1 cellular context compared by ENCODE assay signal in the genomic region with DNA sequence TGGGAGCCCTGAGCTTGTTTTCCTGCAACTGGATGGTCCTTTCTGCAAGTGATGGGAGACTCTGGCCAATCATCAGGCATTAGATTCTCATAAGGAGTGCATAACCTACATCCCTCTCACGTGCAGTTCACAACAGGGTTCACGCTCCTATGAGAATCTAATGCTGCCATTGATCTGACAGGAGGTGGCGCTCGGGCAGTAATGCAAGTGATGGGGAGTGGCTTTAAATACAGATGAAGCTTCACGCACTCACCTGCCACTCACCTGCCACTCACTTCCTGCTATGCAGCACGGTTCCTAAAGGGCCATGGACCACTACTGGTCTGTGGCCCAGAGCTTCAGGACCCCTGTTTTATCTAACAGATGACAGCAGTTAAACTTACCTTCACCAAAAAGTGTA.
TF ChIP-seq lines count a peak whose summit lies in the region.

No MANE protein-coding gene starts in this region.

TF ChIP-seq in H1, 55 proteins besides CTCF, POLR2A, EP300 and RAD21:
- TF ChIP-seq, protein P1, sequence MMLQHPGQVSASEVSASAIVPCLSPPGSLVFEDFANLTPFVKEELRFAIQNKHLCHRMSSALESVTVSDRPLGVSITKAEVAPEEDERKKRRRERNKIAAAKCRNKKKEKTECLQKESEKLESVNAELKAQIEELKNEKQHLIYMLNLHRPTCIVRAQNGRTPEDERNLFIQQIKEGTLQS (IDR thresholded peaks at IDR 0.05; ENCODE audit: insufficient read depth, low read depth, low read length) = no peak
- TF ChIP-seq HDAC2 (IDR thresholded peaks at IDR 0.05; ENCODE audit: borderline replicate concordance in 1 of 2, low read depth in 2 of 2, low read length in 2 of 2) (no peak), SIX5 (IDR thresholded peaks at IDR 0.05; ENCODE audit: low read depth, low read length) (no peak), TAF7 (optimal IDR thresholded peaks at IDR 0.05; ENCODE audit: borderline replicate concordance, low read depth, low read length) (no peak), BCL11A (IDR thresholded peaks at IDR 0.05; ENCODE audit: low read depth in 2 of 2, low read length in 2 of 2) (no peak), SIRT6 (IDR thresholded peaks at IDR 0.05; ENCODE audit: low read length) (no peak), ASH2L (IDR thresholded peaks at IDR 0.05; ENCODE audit: low read length) (no peak), YY1 (IDR thresholded peaks at IDR 0.05; ENCODE audit: low read depth, low read length) (no peak), CBX5 (IDR thresholded peaks at IDR 0.05; ENCODE audit: low read depth, low read length) (no peak), EZH2 (IDR thresholded peaks at IDR 0.05; ENCODE audit: low read depth, low read length, severe bottlenecking) (no peak), TEAD4 (IDR thresholded peaks at IDR 0.05; ENCODE audit: low read depth, low read length) (no peak), MAX (IDR thresholded peaks at IDR 0.05) (no peak), TCF12 (IDR thresholded peaks at IDR 0.05; ENCODE audit: low read depth, low read length) (no peak), JUN (IDR thresholded peaks at IDR 0.05; ENCODE audit: low read depth, low read length) (no peak), KDM5A (IDR thresholded peaks at IDR 0.05; ENCODE audit: low read length) (no peak), GABPA (IDR thresholded peaks at IDR 0.05; ENCODE audit: borderline replicate concordance, insufficient read depth, low read length) (no peak), EGR1 (IDR thresholded peaks at IDR 0.05; ENCODE audit: borderline replicate concordance, low read depth, low read length) (no peak)
- TF ChIP-seq, protein P2, sequence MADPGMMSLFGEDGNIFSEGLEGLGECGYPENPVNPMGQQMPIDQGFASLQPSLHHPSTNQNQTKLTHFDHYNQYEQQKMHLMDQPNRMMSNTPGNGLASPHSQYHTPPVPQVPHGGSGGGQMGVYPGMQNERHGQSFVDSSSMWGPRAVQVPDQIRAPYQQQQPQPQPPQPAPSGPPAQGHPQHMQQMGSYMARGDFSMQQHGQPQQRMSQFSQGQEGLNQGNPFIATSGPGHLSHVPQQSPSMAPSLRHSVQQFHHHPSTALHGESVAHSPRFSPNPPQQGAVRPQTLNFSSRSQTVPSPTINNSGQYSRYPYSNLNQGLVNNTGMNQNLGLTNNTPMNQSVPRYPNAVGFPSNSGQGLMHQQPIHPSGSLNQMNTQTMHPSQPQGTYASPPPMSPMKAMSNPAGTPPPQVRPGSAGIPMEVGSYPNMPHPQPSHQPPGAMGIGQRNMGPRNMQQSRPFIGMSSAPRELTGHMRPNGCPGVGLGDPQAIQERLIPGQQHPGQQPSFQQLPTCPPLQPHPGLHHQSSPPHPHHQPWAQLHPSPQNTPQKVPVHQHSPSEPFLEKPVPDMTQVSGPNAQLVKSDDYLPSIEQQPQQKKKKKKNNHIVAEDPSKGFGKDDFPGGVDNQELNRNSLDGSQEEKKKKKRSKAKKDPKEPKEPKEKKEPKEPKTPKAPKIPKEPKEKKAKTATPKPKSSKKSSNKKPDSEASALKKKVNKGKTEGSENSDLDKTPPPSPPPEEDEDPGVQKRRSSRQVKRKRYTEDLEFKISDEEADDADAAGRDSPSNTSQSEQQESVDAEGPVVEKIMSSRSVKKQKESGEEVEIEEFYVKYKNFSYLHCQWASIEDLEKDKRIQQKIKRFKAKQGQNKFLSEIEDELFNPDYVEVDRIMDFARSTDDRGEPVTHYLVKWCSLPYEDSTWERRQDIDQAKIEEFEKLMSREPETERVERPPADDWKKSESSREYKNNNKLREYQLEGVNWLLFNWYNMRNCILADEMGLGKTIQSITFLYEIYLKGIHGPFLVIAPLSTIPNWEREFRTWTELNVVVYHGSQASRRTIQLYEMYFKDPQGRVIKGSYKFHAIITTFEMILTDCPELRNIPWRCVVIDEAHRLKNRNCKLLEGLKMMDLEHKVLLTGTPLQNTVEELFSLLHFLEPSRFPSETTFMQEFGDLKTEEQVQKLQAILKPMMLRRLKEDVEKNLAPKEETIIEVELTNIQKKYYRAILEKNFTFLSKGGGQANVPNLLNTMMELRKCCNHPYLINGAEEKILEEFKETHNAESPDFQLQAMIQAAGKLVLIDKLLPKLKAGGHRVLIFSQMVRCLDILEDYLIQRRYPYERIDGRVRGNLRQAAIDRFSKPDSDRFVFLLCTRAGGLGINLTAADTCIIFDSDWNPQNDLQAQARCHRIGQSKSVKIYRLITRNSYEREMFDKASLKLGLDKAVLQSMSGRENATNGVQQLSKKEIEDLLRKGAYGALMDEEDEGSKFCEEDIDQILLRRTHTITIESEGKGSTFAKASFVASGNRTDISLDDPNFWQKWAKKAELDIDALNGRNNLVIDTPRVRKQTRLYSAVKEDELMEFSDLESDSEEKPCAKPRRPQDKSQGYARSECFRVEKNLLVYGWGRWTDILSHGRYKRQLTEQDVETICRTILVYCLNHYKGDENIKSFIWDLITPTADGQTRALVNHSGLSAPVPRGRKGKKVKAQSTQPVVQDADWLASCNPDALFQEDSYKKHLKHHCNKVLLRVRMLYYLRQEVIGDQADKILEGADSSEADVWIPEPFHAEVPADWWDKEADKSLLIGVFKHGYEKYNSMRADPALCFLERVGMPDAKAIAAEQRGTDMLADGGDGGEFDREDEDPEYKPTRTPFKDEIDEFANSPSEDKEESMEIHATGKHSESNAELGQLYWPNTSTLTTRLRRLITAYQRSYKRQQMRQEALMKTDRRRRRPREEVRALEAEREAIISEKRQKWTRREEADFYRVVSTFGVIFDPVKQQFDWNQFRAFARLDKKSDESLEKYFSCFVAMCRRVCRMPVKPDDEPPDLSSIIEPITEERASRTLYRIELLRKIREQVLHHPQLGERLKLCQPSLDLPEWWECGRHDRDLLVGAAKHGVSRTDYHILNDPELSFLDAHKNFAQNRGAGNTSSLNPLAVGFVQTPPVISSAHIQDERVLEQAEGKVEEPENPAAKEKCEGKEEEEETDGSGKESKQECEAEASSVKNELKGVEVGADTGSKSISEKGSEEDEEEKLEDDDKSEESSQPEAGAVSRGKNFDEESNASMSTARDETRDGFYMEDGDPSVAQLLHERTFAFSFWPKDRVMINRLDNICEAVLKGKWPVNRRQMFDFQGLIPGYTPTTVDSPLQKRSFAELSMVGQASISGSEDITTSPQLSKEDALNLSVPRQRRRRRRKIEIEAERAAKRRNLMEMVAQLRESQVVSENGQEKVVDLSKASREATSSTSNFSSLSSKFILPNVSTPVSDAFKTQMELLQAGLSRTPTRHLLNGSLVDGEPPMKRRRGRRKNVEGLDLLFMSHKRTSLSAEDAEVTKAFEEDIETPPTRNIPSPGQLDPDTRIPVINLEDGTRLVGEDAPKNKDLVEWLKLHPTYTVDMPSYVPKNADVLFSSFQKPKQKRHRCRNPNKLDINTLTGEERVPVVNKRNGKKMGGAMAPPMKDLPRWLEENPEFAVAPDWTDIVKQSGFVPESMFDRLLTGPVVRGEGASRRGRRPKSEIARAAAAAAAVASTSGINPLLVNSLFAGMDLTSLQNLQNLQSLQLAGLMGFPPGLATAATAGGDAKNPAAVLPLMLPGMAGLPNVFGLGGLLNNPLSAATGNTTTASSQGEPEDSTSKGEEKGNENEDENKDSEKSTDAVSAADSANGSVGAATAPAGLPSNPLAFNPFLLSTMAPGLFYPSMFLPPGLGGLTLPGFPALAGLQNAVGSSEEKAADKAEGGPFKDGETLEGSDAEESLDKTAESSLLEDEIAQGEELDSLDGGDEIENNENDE (IDR thresholded peaks at IDR 0.05; ENCODE audit: insufficient replicate concordance, low read length) = no peak
